ENCODE assay signal across 24 cellular contexts in the genomic region with DNA sequence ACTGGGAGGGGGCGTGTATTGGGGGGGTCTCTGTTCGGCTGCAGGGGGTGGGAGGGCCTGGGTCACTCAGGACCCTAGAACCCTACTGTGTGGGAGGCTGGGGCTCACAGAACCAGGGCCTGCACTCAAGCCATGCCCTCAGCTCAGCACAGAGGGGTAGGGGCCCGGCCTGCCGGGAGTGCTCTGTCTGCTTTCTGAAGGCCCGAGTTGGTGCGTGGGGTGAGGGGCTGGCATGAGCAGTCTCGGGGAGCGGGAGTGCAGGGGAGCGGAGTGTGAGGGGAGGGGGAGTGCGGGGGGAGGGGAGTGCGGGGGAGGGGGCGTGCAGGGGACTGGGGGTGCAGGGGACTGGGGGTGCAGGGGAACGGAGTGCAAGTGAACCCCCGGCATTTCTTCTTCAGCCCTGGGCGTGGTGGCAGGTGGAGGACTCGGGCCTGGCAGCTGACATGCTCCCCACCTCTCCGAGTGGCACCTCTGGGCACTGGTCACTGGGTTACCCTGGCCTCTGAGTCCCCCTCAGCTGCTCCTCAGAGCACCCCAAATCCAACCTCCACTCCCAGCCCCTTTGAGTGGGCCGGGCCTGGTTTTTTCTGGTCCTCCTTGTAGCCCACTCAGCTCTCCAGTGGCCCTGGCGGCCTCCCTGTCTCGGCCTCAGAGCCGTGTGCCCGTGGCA. TPM values are rescaled to one million over a fixed set of nuclear protein-coding genes. Genes with fewer than 3 reads are reported as not detected.
DNase-seq lines count a peak whose midpoint lies in the region; ATAC-seq and TF ChIP-seq lines count a peak whose summit lies in the region.
"Had no signal": no experiment of that assay in that cellular context is flagged by ENCODE, and none has a peak within 500 bp of the region (broad histone marks: within the 10 kb centered on the region; RNA-seq: fewer than 3 reads in every experiment).

No MANE protein-coding gene starts in this region.

- no peak overlapping the region for H3K4me3 ChIP-seq in right cardiac atrium (ENCODE audit: low read length)
- H3K4me3 ChIP-seq in Karpas-422 (ENCODE audit: low read length), result no peak overlapping the region
- H3K4me3 ChIP-seq: BLaER1, SJCRH30 had no signal

- H4K20me1 ChIP-seq in Karpas-422 (ENCODE audit: insufficient read depth, low read depth, low read length), result peaks cover 12% of the 10 kb centered on the region; the same call in 1 of the 2 replicates

- H3K27ac ChIP-seq in right cardiac atrium (ENCODE audit: low read length) (no peak overlapping the region), Karpas-422 (ENCODE audit: low read length) (no peak overlapping the region)
- H3K27ac ChIP-seq: SJCRH30 had no signal

- H2AFZ ChIP-seq in Karpas-422 (ENCODE audit: low read length), result no peak overlapping the region

- no peak overlapping the region for H3K27ac Mint-ChIP-seq in type B pancreatic cell
- H3K27ac Mint-ChIP-seq in activated CD8-positive, alpha-beta T cell treated with anti-CD3 and anti-CD28 coated beads, Interleukin-2, amount 10 ng/mL, durations not matched to agents 7 days and 5 days, result no peak overlapping the region
- H3K27ac Mint-ChIP-seq: CD4-positive, alpha-beta T cell had no signal

- POLR2A ChIA-PET in activated CD8-positive, alpha-beta T cell treated with anti-CD3 and anti-CD28 coated beads, Interleukin-2, amount 10 ng/mL, durations not matched to agents 7 days and 5 days (lab: Charles Lee), result no interaction called here

- H3K27me3 Mint-ChIP-seq in type B pancreatic cell, result peaks cover 10% of the 10 kb centered on the region
- H3K27me3 Mint-ChIP-seq in activated CD8-positive, alpha-beta T cell treated with anti-CD3 and anti-CD28 coated beads, Interleukin-2, amount 10 ng/mL, durations not matched to agents 7 days and 5 days (ENCODE audit: low read depth), result peaks cover 2% of the 10 kb centered on the region

- H3K36me3 ChIP-seq in Karpas-422 (ENCODE audit: insufficient read depth, low read length), result no peaks in the 10 kb centered on the region

- WGBS in right cardiac atrium, result 53% methylated on average over 21 of the region's 22 CpGs

- DNase-seq in right cardiac atrium, result peak; percentile 12 to 52 (median 13)
- DNase-seq in left cardiac atrium, result no peak
- peak; percentile 45 for DNase-seq in Karpas-422
- DNase-seq in left kidney (ENCODE audit: low read depth, low spot score), result peak; percentile 71
- DNase-seq in HCEC 1CT, result no peak
- no peak for DNase-seq in type B pancreatic cell (ENCODE audit: extremely low spot score, unreplicated experiment)
- DNase-seq in activated CD8-positive, alpha-beta T cell treated with anti-CD3 and anti-CD28 coated beads, Interleukin-2, amount 10 ng/mL, durations not matched to agents 7 days and 5 days, result no peak
- DNase-seq: ACHN; Caco-2; CD4-positive, alpha-beta T cell; DMS153; EL; GF-D8; NCI-H1105; NCI-H146; NCI-H2029; NCI-H2171; NCI-H345; NCI-H524; NCI-H82; SJCRH30 had no signal

- no peaks in the 10 kb centered on the region for H3K36me3 Mint-ChIP-seq in type B pancreatic cell
- H3K36me3 Mint-ChIP-seq in activated CD8-positive, alpha-beta T cell treated with anti-CD3 and anti-CD28 coated beads, Interleukin-2, amount 10 ng/mL, durations not matched to agents 7 days and 5 days (ENCODE audit: low read depth), result no peaks in the 10 kb centered on the region

- H3K9me3 Mint-ChIP-seq in type B pancreatic cell, result no peaks in the 10 kb centered on the region
- no peaks in the 10 kb centered on the region for H3K9me3 Mint-ChIP-seq in activated CD8-positive, alpha-beta T cell treated with anti-CD3 and anti-CD28 coated beads, Interleukin-2, amount 10 ng/mL, durations not matched to agents 7 days and 5 days (ENCODE audit: insufficient read depth)
- H3K9me3 Mint-ChIP-seq: CD4-positive, alpha-beta T cell had no signal

- no peak overlapping the region for H3K9ac ChIP-seq in Karpas-422 (ENCODE audit: low read length)
- H3K9ac ChIP-seq: BLaER1 had no signal

- no peaks in the 10 kb centered on the region for H3K9me2 ChIP-seq in Karpas-422 (replicated peaks; ENCODE audit: insufficient read depth, low read length)

- intact Hi-C loops in right cardiac atrium (cut with DNase I) (no loop called here), left cardiac atrium (cut with DNase I) (no loop called here)

- CTCF ChIA-PET in activated CD8-positive, alpha-beta T cell treated with anti-CD3 and anti-CD28 coated beads, Interleukin-2, amount 10 ng/mL, durations not matched to agents 7 days and 5 days (lab: Charles Lee), result interaction anchor here (0.7 kb wide), 1 partner anchor 70 kb away, joined by 3 read pairs; no protein-coding TSS in a partner anchor

- no peaks in the 10 kb centered on the region for H3K4me1 Mint-ChIP-seq in type B pancreatic cell (ENCODE audit: unreplicated experiment)
- H3K4me1 Mint-ChIP-seq in activated CD8-positive, alpha-beta T cell treated with anti-CD3 and anti-CD28 coated beads, Interleukin-2, amount 10 ng/mL, durations not matched to agents 7 days and 5 days (ENCODE audit: low read depth), result peaks cover 10% of the 10 kb centered on the region

- no peak overlapping the region for H3K4me3 Mint-ChIP-seq in type B pancreatic cell
- H3K4me3 Mint-ChIP-seq in activated CD8-positive, alpha-beta T cell treated with anti-CD3 and anti-CD28 coated beads, Interleukin-2, amount 10 ng/mL, durations not matched to agents 7 days and 5 days, result no peak overlapping the region
- H3K4me3 Mint-ChIP-seq: CD4-positive, alpha-beta T cell had no signal

- H3K27me3 ChIP-seq in right cardiac atrium (ENCODE audit: control insufficient read depth, insufficient read depth) (no peaks in the 10 kb centered on the region), Karpas-422 (ENCODE audit: low read length) (no peaks in the 10 kb centered on the region)

- no peaks in the 10 kb centered on the region for H3K79me2 ChIP-seq in Karpas-422 (ENCODE audit: low read length)

- H3K4me1 ChIP-seq in right cardiac atrium (ENCODE audit: control insufficient read depth, insufficient read depth, low read length) (no peaks in the 10 kb centered on the region), Karpas-422 (ENCODE audit: low read length) (peaks cover 27% of the 10 kb centered on the region)
- H3K4me1 ChIP-seq: SJCRH30 had no signal

- H3K4me2 ChIP-seq in Karpas-422 (ENCODE audit: low read depth, low read length, poor library complexity, severe bottlenecking), result no peak overlapping the region

- no peaks in the 10 kb centered on the region for H3K9me3 ChIP-seq in right cardiac atrium (ENCODE audit: control insufficient read depth, low read length)
- H3K9me3 ChIP-seq in Karpas-422 (ENCODE audit: low read length), result no peaks in the 10 kb centered on the region
- H3K9me3 ChIP-seq: BLaER1, SJCRH30 had no signal

- TF ChIP-seq CTCF in type B pancreatic cell (conservative IDR thresholded peaks at IDR 0.05), result no peak

- ATAC-seq in right cardiac atrium (no peak), left cardiac atrium (no peak)
- no peak for ATAC-seq in activated CD8-positive, alpha-beta T cell treated with anti-CD3 and anti-CD28 coated beads, Interleukin-2, amount 10 ng/mL, durations not matched to agents 7 days and 5 days

RNA-seq across cellular contexts. Expression of a gene that starts 1.0 kb away (rescaled TPM):
- total RNA-seq in right cardiac atrium, result not detected
- not detected for polyA plus RNA-seq in right cardiac atrium
- not detected for total RNA-seq in left cardiac atrium
- 3.1 and 3.4 TPM in 2 replicates for total RNA-seq in Karpas-422 (2014; rRNA removed; shearing (Covaris generic); ENCODE audit: low replicate concordance)
- 0.36 and 0.43 TPM in 2 replicates for total RNA-seq in type B pancreatic cell (ENCODE audit: low replicate concordance)
- total RNA-seq in activated CD8-positive, alpha-beta T cell treated with anti-CD3 and anti-CD28 coated beads, Interleukin-2, amount 10 ng/mL, durations not matched to agents 7 days and 5 days, result not detected
- total RNA-seq: SJCRH30 had no signal

RNA-seq across cellular contexts. Expression of a gene that starts 21.4 kb away (rescaled TPM):
- total RNA-seq in right cardiac atrium, result 10 to 100 TPM; 39.5 to 50.7 (median 41.7) TPM
- polyA plus RNA-seq in right cardiac atrium, result 36.9 TPM
- total RNA-seq in left cardiac atrium, result 10 to 100 TPM; 32.1 to 50.3 TPM
- 49.2 and 61.3 TPM in 2 replicates for total RNA-seq in Karpas-422 (2014; rRNA removed; shearing (Covaris generic); ENCODE audit: low replicate concordance)
- 132 and 141 TPM in 2 replicates for total RNA-seq in type B pancreatic cell (ENCODE audit: low replicate concordance)
- 10 to 100 TPM; 68.7 to 75.6 TPM for total RNA-seq in activated CD8-positive, alpha-beta T cell treated with anti-CD3 and anti-CD28 coated beads, Interleukin-2, amount 10 ng/mL, durations not matched to agents 7 days and 5 days

RNA-seq across cellular contexts. Expression of a gene that starts 39.7 kb away (rescaled TPM):
- total RNA-seq in right cardiac atrium (not detected), left cardiac atrium (not detected), type B pancreatic cell (ENCODE audit: low replicate concordance) (6.5 and 10.2 TPM in 2 replicates)
- not detected for polyA plus RNA-seq in right cardiac atrium
- not detected in 2 replicates for total RNA-seq in Karpas-422 (2014; rRNA removed; shearing (Covaris generic); ENCODE audit: low replicate concordance)
- not detected for total RNA-seq in activated CD8-positive, alpha-beta T cell treated with anti-CD3 and anti-CD28 coated beads, Interleukin-2, amount 10 ng/mL, durations not matched to agents 7 days and 5 days
- total RNA-seq: CD4-positive, alpha-beta T cell; OCI-LY7; T-helper 1 cell treated with Interleukin-12 subunit alpha and Interleukin-12 subunit beta and Interleukin-4 antibody, amounts not matched to agents 30 ng/mL and 1 ng/mL, for 36 hours had no signal

RNA-seq across cellular contexts. Expression of a gene that starts 58.3 kb away (rescaled TPM):
- not detected for total RNA-seq in right cardiac atrium
- polyA plus RNA-seq in right cardiac atrium, result not detected
- total RNA-seq in left cardiac atrium, result under 1 TPM in 1 of 2 donors, not detected in 1; 0.94 TPM
- 10.7 and 23.3 TPM in 2 replicates for total RNA-seq in Karpas-422 (2014; rRNA removed; shearing (Covaris generic); ENCODE audit: low replicate concordance)
- total RNA-seq in type B pancreatic cell (ENCODE audit: low replicate concordance), result 1.2 TPM in 1 of 2 replicates, not detected in the other
- under 1 TPM; 0.37 to 0.74 TPM for total RNA-seq in activated CD8-positive, alpha-beta T cell treated with anti-CD3 and anti-CD28 coated beads, Interleukin-2, amount 10 ng/mL, durations not matched to agents 7 days and 5 days
- total RNA-seq: CD4-positive, alpha-beta T cell; T-helper 1 cell treated with Interleukin-12 subunit alpha and Interleukin-12 subunit beta and Interleukin-4 antibody, amounts not matched to agents 30 ng/mL and 1 ng/mL, for 36 hours had no signal

Comparison
In these comparisons a context has a peak if more than half of its experiments do, and no peak if none do; other contexts are left out.
1. DNase-seq: peak in right cardiac atrium (3 of 3), Karpas-422 (single experiment) and left kidney (single experiment); none in left cardiac atrium (single experiment), HCEC 1CT (single experiment), type B pancreatic cell (single experiment) and activated CD8-positive, alpha-beta T cell treated with anti-CD3 and anti-CD28 coated beads, Interleukin-2, amount 10 ng/mL, durations not matched to agents 7 days and 5 days (single experiment).